ENCODE assay signal across 1 cellular context in genomic region chr20:44552950-44553908, GRCh38.
TF ChIP-seq lines count a peak whose summit lies in the region.

No MANE protein-coding gene starts in this region.

TF ChIP-seq in HCT116, 20 proteins besides CTCF, POLR2A, EP300 and RAD21 (continued from another document):
- TF ChIP-seq, protein P1, sequence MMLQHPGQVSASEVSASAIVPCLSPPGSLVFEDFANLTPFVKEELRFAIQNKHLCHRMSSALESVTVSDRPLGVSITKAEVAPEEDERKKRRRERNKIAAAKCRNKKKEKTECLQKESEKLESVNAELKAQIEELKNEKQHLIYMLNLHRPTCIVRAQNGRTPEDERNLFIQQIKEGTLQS (IDR thresholded peaks at IDR 0.05) = no peak
- TF ChIP-seq JUND (IDR thresholded peaks at IDR 0.05) (peak; percentile 60), POLR2AphosphoS5 (IDR thresholded peaks at IDR 0.05; ENCODE audit: low read depth, low read length) (no peak), CEBPB (IDR thresholded peaks at IDR 0.05; ENCODE audit: low read depth) (no peak), TCF7L2 (IDR thresholded peaks at IDR 0.05; ENCODE audit: borderline replicate concordance, extremely low read depth, insufficient read depth, insufficient read length) (no peak), CBX3 (IDR thresholded peaks at IDR 0.05; ENCODE audit: low read depth) (0 out of 2 replicates have a peak, but pooled peaks have one; percentile 27), MAX (IDR thresholded peaks at IDR 0.05) (no peak), ELF1 (IDR thresholded peaks at IDR 0.05; ENCODE audit: borderline replicate concordance, low read depth) (no peak), EGR1 (IDR thresholded peaks at IDR 0.05; ENCODE audit: low read depth) (no peak), SRF (IDR thresholded peaks at IDR 0.05; ENCODE audit: low read depth) (no peak), FOSL1 (IDR thresholded peaks at IDR 0.05; ENCODE audit: low read depth) (peak; percentile 89)
- TF ChIP-seq, protein P2, sequence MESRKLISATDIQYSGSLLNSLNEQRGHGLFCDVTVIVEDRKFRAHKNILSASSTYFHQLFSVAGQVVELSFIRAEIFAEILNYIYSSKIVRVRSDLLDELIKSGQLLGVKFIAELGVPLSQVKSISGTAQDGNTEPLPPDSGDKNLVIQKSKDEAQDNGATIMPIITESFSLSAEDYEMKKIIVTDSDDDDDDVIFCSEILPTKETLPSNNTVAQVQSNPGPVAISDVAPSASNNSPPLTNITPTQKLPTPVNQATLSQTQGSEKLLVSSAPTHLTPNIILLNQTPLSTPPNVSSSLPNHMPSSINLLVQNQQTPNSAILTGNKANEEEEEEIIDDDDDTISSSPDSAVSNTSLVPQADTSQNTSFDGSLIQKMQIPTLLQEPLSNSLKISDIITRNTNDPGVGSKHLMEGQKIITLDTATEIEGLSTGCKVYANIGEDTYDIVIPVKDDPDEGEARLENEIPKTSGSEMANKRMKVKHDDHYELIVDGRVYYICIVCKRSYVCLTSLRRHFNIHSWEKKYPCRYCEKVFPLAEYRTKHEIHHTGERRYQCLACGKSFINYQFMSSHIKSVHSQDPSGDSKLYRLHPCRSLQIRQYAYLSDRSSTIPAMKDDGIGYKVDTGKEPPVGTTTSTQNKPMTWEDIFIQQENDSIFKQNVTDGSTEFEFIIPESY (IDR thresholded peaks at IDR 0.05; ENCODE audit: extremely low read depth, insufficient replicate concordance, low read length) = no peak
